Comparison of ENCODE assay signal across 9 cellular contexts in the genomic region with DNA sequence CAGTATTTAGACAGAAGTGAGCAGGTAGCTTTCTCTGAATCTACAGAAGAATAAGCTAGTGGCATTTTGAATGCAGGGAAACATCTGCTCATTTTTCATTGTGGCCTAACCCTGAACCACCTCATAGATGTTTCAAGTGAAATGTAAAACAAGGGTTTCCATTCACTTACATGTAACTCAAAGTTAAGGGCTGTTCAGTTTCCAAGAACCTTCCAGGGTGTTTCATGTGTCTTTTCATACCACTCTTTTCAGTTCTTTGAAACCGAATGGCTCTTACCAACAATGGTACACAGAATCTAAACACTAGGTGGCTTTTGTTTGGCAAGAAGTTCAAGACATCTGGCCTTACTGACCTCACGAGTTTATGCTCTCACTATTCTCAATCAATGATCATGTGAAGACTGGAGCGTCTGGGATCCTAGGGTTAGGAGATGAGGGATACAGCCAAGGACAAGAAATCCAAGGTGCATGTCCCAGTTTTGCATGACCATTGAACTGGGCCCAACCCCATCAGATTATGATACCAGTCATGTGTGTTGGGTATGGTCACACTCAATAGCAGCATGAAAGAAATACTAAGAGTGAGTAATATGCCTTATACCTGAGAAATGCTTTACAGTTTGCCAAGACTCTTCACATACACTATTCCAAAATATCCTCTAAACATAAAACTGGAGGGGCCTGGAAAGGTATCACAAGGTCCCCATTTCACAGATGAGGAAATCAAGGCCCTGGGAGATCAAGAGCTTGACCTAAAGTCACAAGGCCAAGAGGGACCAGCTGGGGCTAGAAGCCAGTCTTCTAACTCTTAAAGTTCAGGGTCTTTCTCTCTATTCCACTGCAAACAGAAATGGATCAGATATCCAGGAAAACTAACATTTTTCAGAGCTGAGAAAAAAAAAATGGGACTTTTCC.
A peak's percentile ranks its signal among the peaks of the same experiment; 100 is the strongest.
DNase-seq lines count a peak whose midpoint lies in the region; ATAC-seq and TF ChIP-seq lines count a peak whose summit lies in the region.
"Had no signal": no experiment of that assay in that cellular context is flagged by ENCODE, and none has a peak within 500 bp of the region (broad histone marks: within the 10 kb centered on the region; RNA-seq: fewer than 3 reads in every experiment).

No MANE protein-coding gene starts in this region.

- H3K4me3 ChIP-seq in OCI-LY1 (ENCODE audit: low read depth, low read length, poor library complexity, severe bottlenecking), result no peak overlapping the region
- H3K4me3 ChIP-seq in thyroid gland (replicated peaks in 1 of 3), result no peak overlapping the region

- H2AFZ ChIP-seq in OCI-LY1 (ENCODE audit: low read length), result no peak overlapping the region

- TF ChIP-seq CTCF in OCI-LY1 (IDR thresholded peaks at IDR 0.05; ENCODE audit: low read length) (peak; percentile 12; the same call in 1 of the 2 replicates), chondrocyte (IDR thresholded peaks at IDR 0.05) (no peak), thyroid gland (IDR thresholded peaks at IDR 0.05) (no peak)

- no peaks in the 10 kb centered on the region for H3K27me3 Mint-ChIP-seq in chondrocyte (ENCODE audit: low read depth)

- H3K9me3 Mint-ChIP-seq in chondrocyte (ENCODE audit: low read depth), result no peaks in the 10 kb centered on the region
- no peaks in the 10 kb centered on the region for H3K9me3 Mint-ChIP-seq in stimulated activated effector memory CD8-positive, alpha-beta T cell treated with anti-CD3 and anti-CD28 coated beads, Interleukin-12 subunit alpha, Interleukin-12 subunit beta, amount 100 ng/mL, for 72 hours

- no peaks in the 10 kb centered on the region for H3F3A ChIP-seq in OCI-LY1 (ENCODE audit: insufficient read depth, low read length)

- peak overlapping the region; percentile 2; the same call in 1 of the 2 replicates for H3K4me2 ChIP-seq in OCI-LY1 (ENCODE audit: low read length)

- peak overlapping the region; percentile 99 for H3K27ac Mint-ChIP-seq in chondrocyte (ENCODE audit: unreplicated experiment)
- H3K27ac Mint-ChIP-seq in stimulated activated effector memory CD8-positive, alpha-beta T cell treated with anti-CD3 and anti-CD28 coated beads, Interleukin-12 subunit alpha, Interleukin-12 subunit beta, amount 100 ng/mL, for 72 hours, result peak overlapping the region; percentile 96

- 87 to 92% methylated on average over 3 of the region's 3 CpGs for WGBS in thyroid gland, 2 donors

- H3K27ac ChIP-seq in OCI-LY1 (ENCODE audit: low read depth, low read length, poor library complexity, severe bottlenecking) (peak overlapping the region; percentile 38), thyroid gland (peak overlapping the region in 1 of 3 donors; percentile 25)

- peaks cover 84% of the 10 kb centered on the region for H3K4me1 Mint-ChIP-seq in chondrocyte (ENCODE audit: low read depth)
- peaks cover 97% of the 10 kb centered on the region for H3K4me1 Mint-ChIP-seq in stimulated activated effector memory CD8-positive, alpha-beta T cell treated with anti-CD3 and anti-CD28 coated beads, Interleukin-12 subunit alpha, Interleukin-12 subunit beta, amount 100 ng/mL, for 72 hours

- no peaks in the 10 kb centered on the region for H3K9me2 ChIP-seq in OCI-LY1 (ENCODE audit: low read depth, low read length)

- no peak overlapping the region for H3K4me3 Mint-ChIP-seq in chondrocyte (ENCODE audit: unreplicated experiment)
- H3K4me3 Mint-ChIP-seq in stimulated activated effector memory CD8-positive, alpha-beta T cell treated with anti-CD3 and anti-CD28 coated beads, Interleukin-12 subunit alpha, Interleukin-12 subunit beta, amount 100 ng/mL, for 72 hours, result peak overlapping the region; percentile 84

- no peaks in the 10 kb centered on the region for H4K20me1 ChIP-seq in OCI-LY1 (ENCODE audit: insufficient read depth, low read length)

- no peak for DNase-seq in chondrocyte (ENCODE audit: low spot score)
- DNase-seq in stimulated activated effector memory CD8-positive, alpha-beta T cell treated with anti-CD3 and anti-CD28 coated beads, Interleukin-12 subunit alpha, Interleukin-12 subunit beta, amount 100 ng/mL, for 72 hours (ENCODE audit: low spot score in 2 of 2), result peak in 1 of 2 donors; percentile 71
- no peak for DNase-seq in thyroid gland
- DNase-seq in NCI-H128 (lab: John Stamatoyannopoulos, UW; ENCODE audit: unreplicated experiment), result no peak
- DNase-seq: glutamatergic neuron, Right ventricle myocardium superior had no signal

- no peak overlapping the region for H3K9ac ChIP-seq in OCI-LY1 (ENCODE audit: low read length)

- no peak for TF ChIP-seq POLR2A in thyroid gland (IDR thresholded peaks at IDR 0.05)

- peaks cover 80% of the 10 kb centered on the region for H3K4me1 ChIP-seq in OCI-LY1 (ENCODE audit: insufficient read depth, low read length, severe bottlenecking)
- H3K4me1 ChIP-seq in thyroid gland, result peaks cover 36 to 59% of the 10 kb centered on the region in 2 donors

- intact Hi-C loops in thyroid gland (cut with DNase I), result no loop called here

- peaks cover 18% of the 10 kb centered on the region for H3K36me3 Mint-ChIP-seq in chondrocyte (ENCODE audit: low read depth)
- peaks cover 100% of the 10 kb centered on the region for H3K36me3 Mint-ChIP-seq in stimulated activated effector memory CD8-positive, alpha-beta T cell treated with anti-CD3 and anti-CD28 coated beads, Interleukin-12 subunit alpha, Interleukin-12 subunit beta, amount 100 ng/mL, for 72 hours

- H3K36me3 ChIP-seq in OCI-LY1 (ENCODE audit: insufficient read depth, low read length) (peaks cover 74% of the 10 kb centered on the region), thyroid gland (peaks cover under 1 to 7% of the 10 kb centered on the region in 2 donors)

- no peaks in the 10 kb centered on the region for H3K9me3 ChIP-seq in OCI-LY1 (ENCODE audit: low read length)
- no peaks in the 10 kb centered on the region for H3K9me3 ChIP-seq in thyroid gland

- ATAC-seq in GM18867 (IDR thresholded peaks at IDR 0.05; ENCODE audit: unreplicated experiment) (peak; percentile 27), HG03139 (IDR thresholded peaks at IDR 0.05; ENCODE audit: unreplicated experiment) (no peak)
- peak; percentile 79 for ATAC-seq in stimulated activated effector memory CD8-positive, alpha-beta T cell treated with anti-CD3 and anti-CD28 coated beads, Interleukin-12 subunit alpha, Interleukin-12 subunit beta, amount 100 ng/mL, for 72 hours

- H3K27me3 ChIP-seq in OCI-LY1 (ENCODE audit: insufficient read depth, low read length) (no peaks in the 10 kb centered on the region), thyroid gland (no peaks in the 10 kb centered on the region)

- peaks cover 87% of the 10 kb centered on the region for H3K79me2 ChIP-seq in OCI-LY1 (ENCODE audit: insufficient read depth, low read length)
